ENCODE assay signal across 21 cellular contexts in the genomic region with DNA sequence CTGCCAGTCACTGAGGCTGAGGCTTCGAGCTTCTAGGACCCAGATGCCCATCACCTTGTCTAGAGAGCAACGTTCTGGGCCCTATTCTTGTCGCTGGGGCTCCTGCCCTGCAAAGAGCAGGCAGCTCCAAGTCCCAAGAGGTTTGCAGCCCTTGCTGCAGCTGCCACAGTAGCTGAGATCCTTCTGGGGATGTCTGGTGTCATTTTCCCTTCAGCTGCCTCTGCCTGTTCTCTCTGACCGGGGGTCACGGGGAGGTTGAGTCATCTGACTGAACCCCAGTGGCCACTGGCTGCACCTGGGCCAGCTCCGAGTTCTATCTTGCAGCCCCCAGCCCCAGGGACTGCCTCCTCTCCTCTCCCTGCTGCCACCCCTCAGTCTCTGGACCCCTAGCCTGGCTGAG.
"Had no signal": no experiment of that assay in that cellular context is flagged by ENCODE, and none has a peak within 500 bp of the region (broad histone marks: within the 10 kb centered on the region; RNA-seq: fewer than 3 reads in every experiment).

No MANE protein-coding gene starts in this region.

- H3K9me3 ChIP-seq: ascending aorta, breast epithelium, left lung, testis had no signal

- H3K27ac ChIP-seq: ascending aorta, breast epithelium, coronary artery, left lung, testis had no signal

- DNase-seq: activated CD4-positive, alpha-beta T cell treated with anti-CD3 and anti-CD28 coated beads, Interleukin-2, amount 50 U/mL, for 4 hours; activated effector memory CD4-positive, alpha-beta T cell treated with anti-CD3 and anti-CD28 coated beads, Interleukin-2, amount 50 U/mL, for 16 hours; activated naive CD4-positive, alpha-beta T cell treated with anti-CD3 and anti-CD28 coated beads, Interleukin-2, amount 50 U/mL, for 16 hours; activated T-cell treated with anti-CD3 and anti-CD28 coated beads, Interleukin-2, amount 50 U/mL, for 72 hours; erythroblast; foreskin melanocyte; head of caudate nucleus; kidney; left lung; nephron progenitor cell; right cardiac atrium; stimulated activated CD4-positive, alpha-beta T cell treated with anti-CD3 and anti-CD28 coated beads, Interleukin-4, amount 100 ng/mL, for 1 hour; stimulated activated naive CD8-positive, alpha-beta T cell treated with anti-CD3 and anti-CD28 coated beads, Interleukin-15, amount 100 ng/mL, for 72 hours; testis had no signal

- H3K4me1 ChIP-seq: ascending aorta, breast epithelium, testis had no signal

- H3K4me3 Mint-ChIP-seq: activated T-cell treated with anti-CD3 and anti-CD28 coated beads, Interleukin-2, amount 50 U/mL, for 72 hours; mesothelial cell of epicardium; nephron progenitor cell; stimulated activated naive CD8-positive, alpha-beta T cell treated with anti-CD3 and anti-CD28 coated beads, Interleukin-15, amount 100 ng/mL, for 72 hours; type B pancreatic cell had no signal

- H3K36me3 ChIP-seq: ascending aorta, breast epithelium, left lung had no signal

- H3K4me3 ChIP-seq: ascending aorta, breast epithelium, coronary artery, left lung, smooth muscle cell, testis had no signal

- H3K9me3 Mint-ChIP-seq: activated T-cell treated with anti-CD3 and anti-CD28 coated beads, Interleukin-2, amount 50 U/mL, for 72 hours; mesothelial cell of epicardium; nephron progenitor cell; stimulated activated naive CD8-positive, alpha-beta T cell treated with anti-CD3 and anti-CD28 coated beads, Interleukin-15, amount 100 ng/mL, for 72 hours; type B pancreatic cell had no signal

- H3K36me3 Mint-ChIP-seq: mesothelial cell of epicardium, type B pancreatic cell had no signal

- H3K27me3 ChIP-seq: ascending aorta, testis had no signal

- H3K27ac Mint-ChIP-seq: activated T-cell treated with anti-CD3 and anti-CD28 coated beads, Interleukin-2, amount 50 U/mL, for 72 hours; mesothelial cell of epicardium; nephron progenitor cell; progenitor cell of endocrine pancreas; stimulated activated naive CD8-positive, alpha-beta T cell treated with anti-CD3 and anti-CD28 coated beads, Interleukin-15, amount 100 ng/mL, for 72 hours; type B pancreatic cell had no signal
